9 cellular contexts compared by ENCODE assay signal in the genomic region with DNA sequence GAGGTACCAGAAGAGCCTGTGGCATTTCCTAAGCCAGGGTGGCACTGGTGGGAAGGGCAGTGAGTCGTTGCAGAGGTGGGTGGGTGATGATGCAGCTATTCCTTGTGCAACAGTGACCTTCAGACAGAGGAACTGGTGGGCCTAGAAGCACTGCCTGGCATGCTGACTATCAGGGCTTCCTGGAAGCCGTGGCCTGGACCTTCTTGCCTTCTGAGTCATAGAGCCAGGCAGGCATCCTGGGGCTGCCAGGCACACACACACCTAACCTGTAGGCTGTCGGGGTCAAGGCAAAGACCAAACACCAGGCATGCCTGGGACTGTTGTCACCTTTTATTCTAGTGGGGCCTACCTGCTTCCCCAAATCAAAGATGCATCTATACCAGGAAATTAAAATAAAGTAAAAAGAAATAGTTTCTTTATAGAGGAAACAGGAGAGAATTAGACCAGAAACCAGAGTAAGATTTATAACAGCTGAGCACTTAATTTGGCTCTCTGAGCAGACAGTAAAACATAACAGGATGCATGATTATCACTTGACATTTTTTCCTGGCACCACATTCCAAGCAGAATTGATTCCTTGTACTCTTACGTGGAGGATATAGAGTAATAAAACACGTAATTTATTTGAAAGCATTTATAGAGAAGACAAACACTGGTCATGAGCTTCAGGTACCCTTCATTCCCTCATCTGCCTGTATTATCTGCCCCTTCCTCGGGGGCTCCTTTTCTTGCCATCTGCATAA. TPM values are rescaled to one million over a fixed set of nuclear protein-coding genes. Genes with fewer than 3 reads are reported as not detected.
DNase-seq lines count a peak whose midpoint lies in the region; ATAC-seq and TF ChIP-seq lines count a peak whose summit lies in the region.
"Had no signal": no experiment of that assay in that cellular context is flagged by ENCODE, and none has a peak within 500 bp of the region (broad histone marks: within the 10 kb centered on the region; RNA-seq: fewer than 3 reads in every experiment).

No MANE protein-coding gene starts in this region.

- POLR2A ChIA-PET in OCI-LY7 (lab: Charles Lee): interaction anchor here (0.7 to 1.3 kb wide), 2 partner anchors 20 to 56 kb away, joined by 3 to 5 read pairs; no protein-coding TSS in a partner anchor

- H3K4me3 Mint-ChIP-seq in activated CD8-positive, alpha-beta memory T cell treated with anti-CD3 and anti-CD28 coated beads, Interleukin-2, amount 10 ng/mL, durations not matched to agents 7 days and 5 days: no peak overlapping the region
- no peak overlapping the region for H3K4me3 Mint-ChIP-seq in activated T-helper 2 cell treated with anti-CD3 and anti-CD28 coated beads, Interferon-gamma antibody, Interleukin-2, Interleukin-4, amounts not matched to agents 10 μg/mL and 5 μg/mL and 100 μg/mL, durations not matched to agents 14 hours and 24 hours and 36 hours (ENCODE audit: low read depth)

- no peaks in the 10 kb centered on the region for H3K9me2 ChIP-seq in OCI-LY7 (ENCODE audit: insufficient read depth, low read length)

- no peak overlapping the region for H3K4me2 ChIP-seq in OCI-LY7 (ENCODE audit: low read length)

- no peak overlapping the region for H2AFZ ChIP-seq in OCI-LY7 (ENCODE audit: low read length)

- no TSS peak for BruUV-seq in OCI-LY7 (replicated peaks; lab: Mats Ljungman, UMichigan)

- DNase-seq in activated CD8-positive, alpha-beta memory T cell treated with anti-CD3 and anti-CD28 coated beads, Interleukin-2, amount 10 ng/mL, durations not matched to agents 7 days and 5 days: peak; percentile 68
- DNase-seq in activated CD8-positive, alpha-beta memory T cell treated with anti-CD3 and anti-CD28 coated beads for 24 hours: no peak
- DNase-seq in activated T-helper 2 cell treated with anti-CD3 and anti-CD28 coated beads, Interferon-gamma antibody, Interleukin-2, Interleukin-4, amounts not matched to agents 10 μg/mL and 5 μg/mL and 100 μg/mL, durations not matched to agents 14 hours and 24 hours and 36 hours (ENCODE audit: low spot score): no peak
- peak in 1 of 2 donors; percentile 58 for DNase-seq in left lung
- peak; percentile 61 to 62 for DNase-seq in suprapubic skin (ENCODE audit: low spot score in 2 of 2)
- DNase-seq in GM19240 (ENCODE audit: insufficient read length, low spot score): no peak
- no peak for DNase-seq in OCI-LY7 (ENCODE audit: low spot score)
- no peak for DNase-seq in occipital lobe (lab: John Stamatoyannopoulos, UW)

- H3K79me2 ChIP-seq in OCI-LY7 (ENCODE audit: insufficient read depth, low read depth, low read length): no peaks in the 10 kb centered on the region

- CTCF ChIA-PET in activated CD8-positive, alpha-beta memory T cell treated with anti-CD3 and anti-CD28 coated beads, Interleukin-2, amount 10 ng/mL, durations not matched to agents 7 days and 5 days (lab: Charles Lee): interaction anchor here (1.6 kb wide), 1 partner anchor 37 kb away, joined by 4 read pairs; the partner anchor contains the start of gene TRIM14
- CTCF ChIA-PET in OCI-LY7 (lab: Charles Lee; ENCODE audit: unreplicated experiment): no interaction called here

- H3K36me3 Mint-ChIP-seq in activated CD8-positive, alpha-beta memory T cell treated with anti-CD3 and anti-CD28 coated beads, Interleukin-2, amount 10 ng/mL, durations not matched to agents 7 days and 5 days: peaks cover 58% of the 10 kb centered on the region
- peaks cover 92% of the 10 kb centered on the region for H3K36me3 Mint-ChIP-seq in activated T-helper 2 cell treated with anti-CD3 and anti-CD28 coated beads, Interferon-gamma antibody, Interleukin-2, Interleukin-4, amounts not matched to agents 10 μg/mL and 5 μg/mL and 100 μg/mL, durations not matched to agents 14 hours and 24 hours and 36 hours (ENCODE audit: low read depth)

- peak overlapping the region; percentile 76 for H3K27ac Mint-ChIP-seq in activated CD8-positive, alpha-beta memory T cell treated with anti-CD3 and anti-CD28 coated beads, Interleukin-2, amount 10 ng/mL, durations not matched to agents 7 days and 5 days
- H3K27ac Mint-ChIP-seq in activated T-helper 2 cell treated with anti-CD3 and anti-CD28 coated beads, Interferon-gamma antibody, Interleukin-2, Interleukin-4, amounts not matched to agents 10 μg/mL and 5 μg/mL and 100 μg/mL, durations not matched to agents 14 hours and 24 hours and 36 hours: peak overlapping the region; percentile 77

- intact Hi-C loops in activated T-helper 2 cell treated with anti-CD3 and anti-CD28 coated beads, Interferon-gamma antibody, Interleukin-2, Interleukin-4, amounts not matched to agents 10 μg/mL and 5 μg/mL and 100 μg/mL, durations not matched to agents 14 hours and 24 hours and 36 hours (cut with micrococcal nuclease): no loop called here
- intact Hi-C loops in left lung (cut with DNase I) (no loop called here), OCI-LY7 (cut with micrococcal nuclease; ENCODE audit: unreplicated experiment) (no loop called here)

- H4K20me1 ChIP-seq in OCI-LY7 (ENCODE audit: insufficient read depth, low read length): no peaks in the 10 kb centered on the region

- H3K4me1 Mint-ChIP-seq in activated CD8-positive, alpha-beta memory T cell treated with anti-CD3 and anti-CD28 coated beads, Interleukin-2, amount 10 ng/mL, durations not matched to agents 7 days and 5 days: peaks cover 43% of the 10 kb centered on the region
- peaks cover 20% of the 10 kb centered on the region for H3K4me1 Mint-ChIP-seq in activated T-helper 2 cell treated with anti-CD3 and anti-CD28 coated beads, Interferon-gamma antibody, Interleukin-2, Interleukin-4, amounts not matched to agents 10 μg/mL and 5 μg/mL and 100 μg/mL, durations not matched to agents 14 hours and 24 hours and 36 hours (ENCODE audit: low read depth)

- TF ChIP-seq POLR2A in suprapubic skin (IDR thresholded peaks at IDR 0.05): no peak

- H3K9me3 ChIP-seq in left lung (no peaks in the 10 kb centered on the region), suprapubic skin (no peaks in the 10 kb centered on the region), OCI-LY7 (ENCODE audit: low read length) (no peaks in the 10 kb centered on the region)
- H3K9me3 ChIP-seq: heart left ventricle had no signal

- H3K36me3 ChIP-seq in left lung: peaks cover 3 to 96% of the 10 kb centered on the region in 2 donors
- H3K36me3 ChIP-seq in suprapubic skin: peaks cover 57% of the 10 kb centered on the region
- H3K36me3 ChIP-seq in OCI-LY7 (ENCODE audit: insufficient read depth, low read length): peaks cover 79% of the 10 kb centered on the region

- ATAC-seq in activated CD8-positive, alpha-beta memory T cell treated with anti-CD3 and anti-CD28 coated beads, Interleukin-2, amount 10 ng/mL, durations not matched to agents 7 days and 5 days: peak; percentile 91
- ATAC-seq in left lung: peak; percentile 58

- 49% methylated on average over 6 of the region's 6 CpGs for WGBS in suprapubic skin

- no peaks in the 10 kb centered on the region for H3K27me3 Mint-ChIP-seq in activated CD8-positive, alpha-beta memory T cell treated with anti-CD3 and anti-CD28 coated beads, Interleukin-2, amount 10 ng/mL, durations not matched to agents 7 days and 5 days
- no peaks in the 10 kb centered on the region for H3K27me3 Mint-ChIP-seq in activated T-helper 2 cell treated with anti-CD3 and anti-CD28 coated beads, Interferon-gamma antibody, Interleukin-2, Interleukin-4, amounts not matched to agents 10 μg/mL and 5 μg/mL and 100 μg/mL, durations not matched to agents 14 hours and 24 hours and 36 hours (ENCODE audit: low read depth)

- H3K4me1 ChIP-seq in left lung: peaks cover under 1 to 18% of the 10 kb centered on the region in 2 donors
- peaks cover 14% of the 10 kb centered on the region for H3K4me1 ChIP-seq in suprapubic skin
- no peaks in the 10 kb centered on the region for H3K4me1 ChIP-seq in OCI-LY7 (ENCODE audit: insufficient read depth, low read length, poor library complexity, severe bottlenecking)

- no peaks in the 10 kb centered on the region for H3K9me3 Mint-ChIP-seq in activated CD8-positive, alpha-beta memory T cell treated with anti-CD3 and anti-CD28 coated beads, Interleukin-2, amount 10 ng/mL, durations not matched to agents 7 days and 5 days (ENCODE audit: low read depth)
- no peaks in the 10 kb centered on the region for H3K9me3 Mint-ChIP-seq in activated T-helper 2 cell treated with anti-CD3 and anti-CD28 coated beads, Interferon-gamma antibody, Interleukin-2, Interleukin-4, amounts not matched to agents 10 μg/mL and 5 μg/mL and 100 μg/mL, durations not matched to agents 14 hours and 24 hours and 36 hours

- TF ChIP-seq EP300 in suprapubic skin (IDR thresholded peaks at IDR 0.05): no peak

- H3K4me3 ChIP-seq in left lung (no peak overlapping the region), suprapubic skin (no peak overlapping the region), OCI-LY7 (ENCODE audit: low read depth, low read length, poor library complexity, severe bottlenecking) (no peak overlapping the region)
- H3K4me3 ChIP-seq: heart left ventricle had no signal

- no peak for TF ChIP-seq CTCF in left lung (IDR thresholded peaks at IDR 0.05)
- TF ChIP-seq CTCF in suprapubic skin (IDR thresholded peaks at IDR 0.05): no peak
- no peak for TF ChIP-seq CTCF in OCI-LY7 (conservative IDR thresholded peaks at IDR 0.05; ENCODE audit: low read length)

- H3K27ac ChIP-seq in left lung (peak overlapping the region in 1 of 2 donors; percentile 57), suprapubic skin (no peak overlapping the region), OCI-LY7 (ENCODE audit: low read depth, low read length, poor library complexity, severe bottlenecking) (no peak overlapping the region)

- H3K27me3 ChIP-seq in left lung (no peaks in the 10 kb centered on the region), suprapubic skin (no peaks in the 10 kb centered on the region)
- H3K27me3 ChIP-seq: heart left ventricle had no signal

RNA-seq across cellular contexts. Expression of gene NANS, which starts 25.1 kb away (rescaled TPM):
- total RNA-seq in activated CD8-positive, alpha-beta memory T cell treated with anti-CD3 and anti-CD28 coated beads, Interleukin-2, amount 10 ng/mL, durations not matched to agents 7 days and 5 days: 10 to 100 TPM; 35.5 to 47.8 TPM
- total RNA-seq in activated T-helper 2 cell treated with anti-CD3 and anti-CD28 coated beads, Interferon-gamma antibody, Interleukin-2, Interleukin-4, amounts not matched to agents 10 μg/mL and 5 μg/mL and 100 μg/mL, durations not matched to agents 14 hours and 24 hours and 36 hours: 63.4 and 64.7 TPM in 2 replicates
- total RNA-seq in left lung (10 to 100 TPM; 51.8 to 72.0 TPM), suprapubic skin (10 to 100 TPM; 35.0 to 49.6 (median 45.2) TPM), OCI-LY7 (2022) (50.4 and 56.9 TPM in 2 replicates), occipital lobe (20.9 TPM)
- 63.7 and 70.6 TPM in 2 replicates for total RNA-seq in OCI-LY7 (2014; rRNA removed; shearing (Covaris generic))

RNA-seq across cellular contexts. Expression of gene TRIM14, which starts 37.4 kb away (rescaled TPM):
- total RNA-seq in activated CD8-positive, alpha-beta memory T cell treated with anti-CD3 and anti-CD28 coated beads, Interleukin-2, amount 10 ng/mL, durations not matched to agents 7 days and 5 days: 100 to 1,000 TPM in 1 of 2 experiments, 10 to 100 TPM in 1; 84.6 to 128 TPM
- total RNA-seq in activated T-helper 2 cell treated with anti-CD3 and anti-CD28 coated beads, Interferon-gamma antibody, Interleukin-2, Interleukin-4, amounts not matched to agents 10 μg/mL and 5 μg/mL and 100 μg/mL, durations not matched to agents 14 hours and 24 hours and 36 hours: 37.7 and 41.5 TPM in 2 replicates
- total RNA-seq in left lung: 10 to 100 TPM; 26.8 to 37.2 TPM
- 10 to 100 TPM; 15.8 to 22.9 (median 20.0) TPM for total RNA-seq in suprapubic skin
- total RNA-seq in OCI-LY7 (2014; rRNA removed; shearing (Covaris generic)): 18.4 and 21.4 TPM in 2 replicates
- 26.0 and 31.2 TPM in 2 replicates for total RNA-seq in OCI-LY7 (2022)
- 2.2 TPM for total RNA-seq in occipital lobe

Comparison
In these comparisons a context has a peak if more than half of its experiments do, and no peak if none do; other contexts are left out.
1. DNase-seq: peak in activated CD8-positive, alpha-beta memory T cell treated with anti-CD3 and anti-CD28 coated beads, Interleukin-2, amount 10 ng/mL, durations not matched to agents 7 days and 5 days (single experiment) and suprapubic skin (2 of 2); none in activated CD8-positive, alpha-beta memory T cell treated with anti-CD3 and anti-CD28 coated beads for 24 hours (single experiment), activated T-helper 2 cell treated with anti-CD3 and anti-CD28 coated beads, Interferon-gamma antibody, Interleukin-2, Interleukin-4, amounts not matched to agents 10 μg/mL and 5 μg/mL and 100 μg/mL, durations not matched to agents 14 hours and 24 hours and 36 hours (single experiment), GM19240 (single experiment), OCI-LY7 (single experiment) and occipital lobe (single experiment).